In the genomic region with DNA sequence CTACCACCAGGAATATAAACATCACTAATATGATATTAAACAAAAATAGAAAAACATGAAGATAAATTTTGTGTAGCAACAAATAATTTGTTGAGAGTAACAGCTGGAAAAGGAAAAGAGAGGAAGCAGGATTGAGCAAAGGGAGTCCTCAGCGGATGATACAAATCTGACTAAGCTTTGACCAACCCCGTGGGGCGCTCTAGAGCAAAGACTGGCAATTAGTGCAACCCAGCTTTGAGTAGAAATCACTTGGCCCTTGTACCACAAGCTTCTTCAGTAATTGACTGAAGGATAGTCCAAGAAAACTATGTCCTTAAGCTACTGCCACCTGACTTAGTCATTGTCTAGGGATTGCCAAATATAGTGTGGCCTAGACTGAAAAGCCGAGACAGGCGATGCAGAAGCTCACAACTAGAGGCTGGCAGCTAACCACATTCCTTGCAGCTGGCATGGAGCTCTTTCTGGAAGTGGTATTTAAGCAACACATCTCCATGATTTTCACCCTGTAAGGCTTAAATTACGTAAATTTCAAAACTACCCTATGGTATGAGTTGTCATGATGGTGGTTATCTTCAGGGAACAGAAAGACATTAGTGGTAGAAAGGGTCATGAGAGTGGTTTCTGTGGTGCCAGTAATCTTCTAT, we compare ENCODE assay signal across 13 cellular contexts.
A peak's percentile ranks its signal among the peaks of the same experiment; 100 is the strongest.
DNase-seq lines count a peak whose midpoint lies in the region; ATAC-seq, FAIRE-seq and TF ChIP-seq lines count a peak whose summit lies in the region.
"Had no signal": no experiment of that assay in that cellular context is flagged by ENCODE, and none has a peak within 500 bp of the region (broad histone marks: within the 10 kb centered on the region; RNA-seq: fewer than 3 reads in every experiment).

No MANE protein-coding gene starts in this region.

- H4K20me1 ChIP-seq in OCI-LY7 (ENCODE audit: insufficient read depth, low read length): no peaks in the 10 kb centered on the region
- H4K20me1 ChIP-seq in endothelial cell of umbilical vein (replicated peaks; ENCODE audit: control insufficient read depth, extremely low read depth, insufficient read depth, low read length): no peaks in the 10 kb centered on the region

- TF ChIP-seq CTCF in OCI-LY7 (conservative IDR thresholded peaks at IDR 0.05; ENCODE audit: low read length): 0 out of 2 replicates have a peak, but pooled peaks have one; percentile 19
- TF ChIP-seq CTCF in endothelial cell of umbilical vein (IDR thresholded peaks at IDR 0.05; ENCODE audit: extremely low read depth in 1 of 2, insufficient read depth in 1 of 2, low read depth in 1 of 2, low read length in 2 of 2): no peak
- TF ChIP-seq CTCF in tibial artery (IDR thresholded peaks at IDR 0.05): no peak
- TF ChIP-seq CTCF in transverse colon (IDR thresholded peaks at IDR 0.05): no peak

- TF ChIP-seq POLR2A in endothelial cell of umbilical vein (IDR thresholded peaks at IDR 0.05; ENCODE audit: low read depth, low read length) (no peak), transverse colon (IDR thresholded peaks at IDR 0.05) (no peak)

- FAIRE-seq in endothelial cell of umbilical vein (lab: Jason Lieb, UNC): no peak

- no peaks in the 10 kb centered on the region for H3K79me2 ChIP-seq in OCI-LY7 (ENCODE audit: insufficient read depth, low read depth, low read length)
- H3K79me2 ChIP-seq in endothelial cell of umbilical vein (ENCODE audit: control insufficient read depth, insufficient read depth, low read length): no peaks in the 10 kb centered on the region

- CTCF ChIA-PET in OCI-LY7 (lab: Charles Lee; ENCODE audit: unreplicated experiment) (no interaction called here), endothelial cell of umbilical vein (lab: Charles Lee) (interaction anchor here (0.7 kb wide), 1 partner anchor 12 kb away, joined by 3 read pairs; no protein-coding TSS in a partner anchor)

- intact Hi-C loops in OCI-LY7 (cut with micrococcal nuclease; ENCODE audit: unreplicated experiment): no loop called here
- intact Hi-C loops in endothelial cell of umbilical vein (cut with micrococcal nuclease): no loop called here
- intact Hi-C loops in tibial artery (cut with DNase I; ENCODE audit: low total_unique reads): no loop called here
- intact Hi-C loops in transverse colon (cut with DNase I; ENCODE audit: low total_unique reads): no loop called here

- H2AFZ ChIP-seq in OCI-LY7 (ENCODE audit: low read length) (no peak overlapping the region), endothelial cell of umbilical vein (ENCODE audit: low read depth, low read length) (peak overlapping the region; percentile 6)

- H3K4me3 ChIP-seq in OCI-LY7 (ENCODE audit: low read depth, low read length, poor library complexity, severe bottlenecking) (no peak overlapping the region), endothelial cell of umbilical vein (replicated peaks in 1 of 3; ENCODE audit: insufficient read depth in 1 of 3, low read depth in 1 of 3, low read length in 3 of 3) (no peak overlapping the region), tibial artery (no peak overlapping the region), transverse colon (no peak overlapping the region)
- H3K4me3 ChIP-seq: breast epithelium, SJCRH30 had no signal

- H3K4me1 ChIP-seq in OCI-LY7 (ENCODE audit: insufficient read depth, low read length, poor library complexity, severe bottlenecking) (no peaks in the 10 kb centered on the region), endothelial cell of umbilical vein (ENCODE audit: control insufficient read depth, extremely low read depth, insufficient read depth, low read length) (peaks cover 14% of the 10 kb centered on the region), tibial artery (peaks cover 0 to 25% (median 3%) of the 10 kb centered on the region in 4 donors), transverse colon (no peaks in the 10 kb centered on the region)
- H3K4me1 ChIP-seq: breast epithelium, SJCRH30 had no signal

- DNase-seq in NOMO-1 treated with DMSO at 0.1 percent for 48 hours (lab: John Stamatoyannopoulos, UW; ENCODE audit: unreplicated experiment) (peak; percentile 4), NOMO-1 treated with dmso at 0.1 percent for 144 hours (lab: John Stamatoyannopoulos, UW; ENCODE audit: unreplicated experiment) (no peak), OCI-LY7 (ENCODE audit: low spot score) (no peak), endothelial cell of umbilical vein (ENCODE audit: low read depth, low spot score) (no peak), tibial artery (no peak), transverse colon (no peak)
- DNase-seq in activated T-cell treated with anti-CD3 and anti-CD28 coated beads, Interleukin-2, amount 50 U/mL, for 4 hours: no peak
- no peak for DNase-seq in activated naive CD4-positive, alpha-beta T cell treated with anti-CD3 and anti-CD28 coated beads, Interleukin-2, amount 50 U/mL, for 16 hours
- DNase-seq: activated T-cell treated with anti-CD3 and anti-CD28 coated beads, Interleukin-2, amount 50 U/mL, for 1 hour; Calu3; SJCRH30 had no signal

- in situ Hi-C loops in transverse colon (cut with MboI; ENCODE audit: low pct_ligation_motif_present in 1 of 4, low pct_unique_long_range_greater_than_20kb in 1 of 4, low sequenced_read_pairs in 3 of 4): no loop called here

- no TSS peak for BruUV-seq in OCI-LY7 (replicated peaks; lab: Mats Ljungman, UMichigan)
- no TSS peak for BruUV-seq in endothelial cell of umbilical vein (replicated peaks; lab: Mats Ljungman, UMichigan)

- no peak for ATAC-seq in activated T-cell treated with anti-CD3 and anti-CD28 coated beads, Interleukin-2, amount 50 U/mL, for 4 hours

- H3K9me3 Mint-ChIP-seq in activated T-cell treated with anti-CD3 and anti-CD28 coated beads, Interleukin-2, amount 50 U/mL, for 4 hours: peaks cover 5% of the 10 kb centered on the region

- H3K9me1 ChIP-seq in endothelial cell of umbilical vein (replicated peaks; ENCODE audit: control insufficient read depth, extremely low read depth, insufficient read depth, low read length): no peaks in the 10 kb centered on the region

- no peak overlapping the region for H3K9ac ChIP-seq in endothelial cell of umbilical vein (replicated peaks; ENCODE audit: extremely low read depth, insufficient read depth, low read length)

- no peak overlapping the region for H3K4me3 Mint-ChIP-seq in activated T-cell treated with anti-CD3 and anti-CD28 coated beads, Interleukin-2, amount 50 U/mL, for 4 hours

- H3K27me3 ChIP-seq in endothelial cell of umbilical vein (ENCODE audit: control insufficient read depth in 2 of 2, insufficient read depth in 2 of 2, low read length in 2 of 2) (no peaks in the 10 kb centered on the region), tibial artery (no peaks in the 10 kb centered on the region), transverse colon (no peaks in the 10 kb centered on the region)
- H3K27me3 ChIP-seq: breast epithelium, SJCRH30 had no signal

- dilution Hi-C loops in endothelial cell of umbilical vein (cut with MboI; ENCODE audit: extremely low pct_ligation_motif_present, low sequenced_read_pairs): no loop called here

- H3K4me2 ChIP-seq in OCI-LY7 (ENCODE audit: low read length) (no peak overlapping the region), endothelial cell of umbilical vein (ENCODE audit: insufficient read depth, low read length) (no peak overlapping the region)

- H3K4me1 Mint-ChIP-seq in activated T-cell treated with anti-CD3 and anti-CD28 coated beads, Interleukin-2, amount 50 U/mL, for 4 hours (ENCODE audit: low read depth): no peaks in the 10 kb centered on the region

- no peak overlapping the region for H3K27ac ChIP-seq in OCI-LY7 (ENCODE audit: low read depth, low read length, poor library complexity, severe bottlenecking)
- no peak overlapping the region for H3K27ac ChIP-seq in endothelial cell of umbilical vein (ENCODE audit: insufficient read depth, low read depth, low read length)
- H3K27ac ChIP-seq in tibial artery: peak overlapping the region; percentile 8 to 37
- H3K27ac ChIP-seq in transverse colon: no peak overlapping the region
- H3K27ac ChIP-seq: 22Rv1, breast epithelium, SJCRH30 had no signal

- TF ChIP-seq EP300 in transverse colon (IDR thresholded peaks at IDR 0.05; ENCODE audit: low read depth): no peak

- POLR2A ChIA-PET in OCI-LY7 (lab: Charles Lee) (no interaction called here), endothelial cell of umbilical vein (lab: Charles Lee) (no interaction called here)

- no peaks in the 10 kb centered on the region for H3K36me3 Mint-ChIP-seq in activated T-cell treated with anti-CD3 and anti-CD28 coated beads, Interleukin-2, amount 50 U/mL, for 4 hours (ENCODE audit: insufficient read depth)

- WGBS in transverse colon (ENCODE audit: low coverage in 1 of 2), 2 donors: 74 to 89% methylated on average over 3 to 6 of the region's 6 CpGs

- H3K9me2 ChIP-seq in OCI-LY7 (ENCODE audit: insufficient read depth, low read length): no peaks in the 10 kb centered on the region

- H3K9me3 ChIP-seq in OCI-LY7 (ENCODE audit: low read length) (no peaks in the 10 kb centered on the region), endothelial cell of umbilical vein (replicated peaks; ENCODE audit: control insufficient read depth, insufficient read depth, low read length) (no peaks in the 10 kb centered on the region), tibial artery (no peaks in the 10 kb centered on the region), transverse colon (no peaks in the 10 kb centered on the region)
- H3K9me3 ChIP-seq: breast epithelium, SJCRH30 had no signal

- H3K36me3 ChIP-seq in OCI-LY7 (ENCODE audit: insufficient read depth, low read length): no peaks in the 10 kb centered on the region
- H3K36me3 ChIP-seq in endothelial cell of umbilical vein (ENCODE audit: control insufficient read depth in 2 of 2, extremely low read depth in 1 of 2, insufficient read depth in 2 of 2, low read length in 2 of 2): no peaks in the 10 kb centered on the region
- no peaks in the 10 kb centered on the region for H3K36me3 ChIP-seq in tibial artery
- no peaks in the 10 kb centered on the region for H3K36me3 ChIP-seq in transverse colon
- H3K36me3 ChIP-seq: breast epithelium, SJCRH30 had no signal

- H3K27me3 Mint-ChIP-seq in activated T-cell treated with anti-CD3 and anti-CD28 coated beads, Interleukin-2, amount 50 U/mL, for 4 hours (ENCODE audit: low read depth): no peaks in the 10 kb centered on the region

TF ChIP-seq in endothelial cell of umbilical vein, 7 proteins besides CTCF, POLR2A, EP300 and RAD21:
- no peak for TF ChIP-seq MYC (IDR thresholded peaks at IDR 0.05; ENCODE audit: low read depth, low read length)
- TF ChIP-seq FOS (IDR thresholded peaks at IDR 0.05; ENCODE audit: borderline replicate concordance, insufficient read depth, low read length): no peak
- no peak for TF ChIP-seq MAX (IDR thresholded peaks at IDR 0.05; ENCODE audit: insufficient read depth, insufficient read length)
- TF ChIP-seq POLR2AphosphoS5 (IDR thresholded peaks at IDR 0.05; ENCODE audit: insufficient read depth, low read depth, low read length): no peak
- no peak for TF ChIP-seq GATA2 (IDR thresholded peaks at IDR 0.05; ENCODE audit: insufficient read depth, insufficient read length, low read depth, low read length)
- no peak for TF ChIP-seq JUN (IDR thresholded peaks at IDR 0.05; ENCODE audit: borderline replicate concordance, insufficient read depth, insufficient read length, low read depth)
- no peak for TF ChIP-seq EZH2 (IDR thresholded peaks at IDR 0.05; ENCODE audit: borderline replicate concordance, low read depth, low read length, severe bottlenecking)

Comparison
In these comparisons a context has a peak if more than half of its experiments do, and no peak if none do; other contexts are left out.
1. H3K27ac ChIP-seq: peak in tibial artery (2 of 2); none in OCI-LY7 (single experiment), endothelial cell of umbilical vein (single experiment) and transverse colon (0 of 4).